18 cellular contexts compared by ENCODE assay signal in genomic region chr19:45156231-45156630, GRCh38. TPM values are rescaled to one million over a fixed set of nuclear protein-coding genes. Genes with fewer than 3 reads are reported as not detected.
"Had no signal": no experiment of that assay in that cellular context is flagged by ENCODE, and none has a peak within 500 bp of the region (broad histone marks: within the 10 kb centered on the region; RNA-seq: fewer than 3 reads in every experiment).

No MANE protein-coding gene starts in this region.

- H3K27ac ChIP-seq: body of pancreas, ovary, sigmoid colon, spleen had no signal

- DNase-seq: activated B cell treated with CpG ODN at 0.5 μM for 24 hours; activated CD4-positive, alpha-beta memory T cell treated with anti-CD3 and anti-CD28 coated beads, Interleukin-2, amount 10 ng/mL, durations not matched to agents 7 days and 5 days; activated CD4-positive, alpha-beta T cell treated with anti-CD3 and anti-CD28 coated beads for 4 hours; activated CD8-positive, alpha-beta memory T cell treated with anti-CD3 and anti-CD28 coated beads, Interleukin-2, amount 10 ng/mL, durations not matched to agents 7 days and 5 days; amygdala; body of pancreas; dermis blood vessel endothelial cell; effector memory CD4-positive, alpha-beta T cell; foreskin fibroblast; naive B cell; ovary; sigmoid colon; spleen; stimulated activated CD4-positive, alpha-beta T cell treated with anti-CD3 and anti-CD28 coated beads, Interleukin-4, amount 100 ng/mL, for 4 hours had no signal

- H3K9me3 ChIP-seq: body of pancreas, mucosa of descending colon, ovary, sigmoid colon, spleen had no signal

- ATAC-seq: activated CD8-positive, alpha-beta memory T cell treated with anti-CD3 and anti-CD28 coated beads, Interleukin-2, amount 10 ng/mL, durations not matched to agents 7 days and 5 days; body of pancreas; stimulated activated memory B cell treated with anti-CD40 and anti-IgM and Interleukin-4, amounts not matched to agents 10 μg/mL and 1 μg/mL and 100 μg/mL, for 72 hours had no signal

- H3K36me3 ChIP-seq: ovary, sigmoid colon, spleen had no signal

- H3K27me3 ChIP-seq: ovary had no signal

- H3K4me3 ChIP-seq: body of pancreas, mucosa of descending colon, ovary, sigmoid colon, spleen had no signal

RNA-seq across cellular contexts. Expression of gene NKPD1, which starts 4.6 kb away (rescaled TPM):
- total RNA-seq: body of pancreas, cardiac septum, liver, mucosa of descending colon had no signal
- polyA plus RNA-seq: liver had no signal
